ENCODE assay signal across 9 cellular contexts in the genomic region with DNA sequence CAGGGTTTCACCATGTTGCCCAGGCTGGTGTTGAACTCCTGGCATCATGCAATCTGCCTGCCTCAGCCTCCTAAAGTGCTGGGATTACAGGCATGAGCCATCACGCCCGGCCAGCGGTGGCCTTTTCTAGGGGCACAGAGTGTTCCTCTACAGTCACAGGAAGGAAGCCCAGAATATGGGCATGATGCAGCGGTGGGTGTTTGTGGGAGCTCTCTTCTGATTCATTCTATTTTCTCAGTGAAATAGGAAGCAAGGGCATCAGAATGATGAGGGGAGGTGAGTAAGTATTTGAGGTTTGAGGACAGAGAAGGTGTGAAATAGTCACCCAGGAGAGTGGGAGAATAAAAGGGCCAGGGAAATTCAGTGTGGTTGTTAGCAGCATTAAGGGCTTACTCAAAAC.
DNase-seq lines count a peak whose midpoint lies in the region; ATAC-seq and TF ChIP-seq lines count a peak whose summit lies in the region.
"Had no signal": no experiment of that assay in that cellular context is flagged by ENCODE, and none has a peak within 500 bp of the region (broad histone marks: within the 10 kb centered on the region; RNA-seq: fewer than 3 reads in every experiment).

No MANE protein-coding gene starts in this region.

- H3K36me3 ChIP-seq in RWPE2 (ENCODE audit: low read depth) (no peaks in the 10 kb centered on the region), esophagus squamous epithelium (no peaks in the 10 kb centered on the region)

- H3K4me3 ChIP-seq in RWPE2 (ENCODE audit: severe bottlenecking) (no peak overlapping the region), fibroblast of mammary gland (ENCODE audit: control insufficient read depth, low read depth, low read length) (no peak overlapping the region), esophagus squamous epithelium (no peak overlapping the region)
- H3K4me3 ChIP-seq: BLaER1 had no signal

- no peaks in the 10 kb centered on the region for H3K27me3 ChIP-seq in RWPE2 (ENCODE audit: insufficient read depth, poor library complexity, severe bottlenecking)
- no peaks in the 10 kb centered on the region for H3K27me3 ChIP-seq in esophagus squamous epithelium
- H3K27me3 ChIP-seq: BLaER1 had no signal

- TF ChIP-seq POLR2A in esophagus squamous epithelium (IDR thresholded peaks at IDR 0.05): no peak

- no peaks in the 10 kb centered on the region for H3K9me3 ChIP-seq in RWPE2 (ENCODE audit: severe bottlenecking)
- H3K9me3 ChIP-seq in esophagus squamous epithelium: peaks cover 0 to 10% (median 9%) of the 10 kb centered on the region in 3 donors

- TF ChIP-seq CTCF in RWPE2 (IDR thresholded peaks at IDR 0.05; ENCODE audit: poor library complexity, severe bottlenecking) (no peak), fibroblast of mammary gland (conservative IDR thresholded peaks at IDR 0.05; ENCODE audit: control insufficient read depth, insufficient read depth, low read depth, low read length) (no peak), esophagus squamous epithelium (IDR thresholded peaks at IDR 0.05) (no peak)

- peaks cover 16% of the 10 kb centered on the region for H3K4me1 ChIP-seq in RWPE2 (ENCODE audit: insufficient read depth, poor library complexity, severe bottlenecking)
- no peaks in the 10 kb centered on the region for H3K4me1 ChIP-seq in esophagus squamous epithelium
- H3K4me1 ChIP-seq: BLaER1 had no signal

- intact Hi-C loops in esophagus squamous epithelium (cut with DNase I): no loop called here

- 65% methylated on average over 2 of the region's 4 CpGs; no CpG with 5 or more reads in 1 of the 2 donors for WGBS in esophagus squamous epithelium, 2 donors

- ATAC-seq in RWPE2 (ENCODE audit: low read depth) (peak; percentile 48; the same call in 2 of the 3 replicates), GM19328 (IDR thresholded peaks at IDR 0.05; ENCODE audit: unreplicated experiment) (no peak), GM21390 (IDR thresholded peaks at IDR 0.05; ENCODE audit: unreplicated experiment) (no peak)

- DNase-seq in RWPE2 (ENCODE audit: low spot score): no peak
- DNase-seq in activated T-cell treated with anti-CD3 and anti-CD28 coated beads, Interleukin-2, amount 50 U/mL, for 1 hour: peak; percentile 19
- DNase-seq in fibroblast of mammary gland (ENCODE audit: low read depth): peak; percentile 78
- peak; percentile 42 for DNase-seq in stimulated activated CD8-positive, alpha-beta memory T cell treated with anti-CD3 and anti-CD28 coated beads, Interleukin-12 subunit alpha, Interleukin-12 subunit beta, amount 100 ng/mL, for 24 hours (ENCODE audit: extremely low read depth)
- DNase-seq in esophagus squamous epithelium (lab: John Stamatoyannopoulos, UW): no peak
- no peak for DNase-seq in NCI-H2171 treated with DMSO at 0.1 percent for 48 hours (lab: John Stamatoyannopoulos, UW)

- H3K27ac ChIP-seq in RWPE2 (ENCODE audit: poor library complexity, severe bottlenecking) (no peak overlapping the region), esophagus squamous epithelium (no peak overlapping the region)
- H3K27ac ChIP-seq: BLaER1 had no signal

Comparison
In these comparisons a context has a peak if more than half of its experiments do, and no peak if none do; other contexts are left out.
1. DNase-seq: peak in activated T-cell treated with anti-CD3 and anti-CD28 coated beads, Interleukin-2, amount 50 U/mL, for 1 hour (single experiment), fibroblast of mammary gland (single experiment) and stimulated activated CD8-positive, alpha-beta memory T cell treated with anti-CD3 and anti-CD28 coated beads, Interleukin-12 subunit alpha, Interleukin-12 subunit beta, amount 100 ng/mL, for 24 hours (single experiment); none in RWPE2 (single experiment), esophagus squamous epithelium (single experiment) and NCI-H2171 treated with DMSO at 0.1 percent for 48 hours (single experiment).